15 cellular contexts compared by ENCODE assay signal in genomic region chr11:111606986-111607385, GRCh38.
"Had no signal": no experiment of that assay in that cellular context is flagged by ENCODE, and none has a peak within 500 bp of the region (broad histone marks: within the 10 kb centered on the region; RNA-seq: fewer than 3 reads in every experiment).

No MANE protein-coding gene starts in this region.

- H3K27me3 ChIP-seq: cardiac muscle cell, gastroesophageal sphincter, right atrium auricular region, spleen had no signal

- H3K36me3 ChIP-seq: cardiac muscle cell, gastroesophageal sphincter, lower lobe of right lung, right atrium auricular region, spleen had no signal

- ATAC-seq: activated CD8-positive, alpha-beta T cell treated with anti-CD3 and anti-CD28 coated beads, Interleukin-2, amount 10 ng/mL, durations not matched to agents 7 days and 5 days; gastroesophageal sphincter; lower lobe of right lung; stimulated activated memory B cell treated with anti-CD40 and anti-IgM and Interleukin-4, amounts not matched to agents 10 μg/mL and 1 μg/mL and 100 μg/mL, for 72 hours had no signal

- DNase-seq: activated CD4-positive, alpha-beta T cell treated with anti-CD3 and anti-CD28 coated beads for 4 hours; activated CD8-positive, alpha-beta T cell treated with anti-CD3 and anti-CD28 coated beads, Interleukin-2, amount 10 ng/mL, durations not matched to agents 7 days and 5 days; anterior cingulate cortex; effector CD4-positive, alpha-beta T cell; hippocampal formation; lower lobe of right lung; naive B cell; SK-N-SH; spleen; stimulated activated CD4-positive, alpha-beta T cell treated with anti-CD3 and anti-CD28 coated beads, Interleukin-1b, Interleukin-23, amount 100 ng/mL, for 48 hours; substantia nigra had no signal

- H3K4me3 ChIP-seq: cardiac muscle cell, gastroesophageal sphincter, lower lobe of right lung, right atrium auricular region, spleen had no signal

- H3K9ac ChIP-seq: SK-N-SH had no signal

- H3K27ac ChIP-seq: cardiac muscle cell, gastroesophageal sphincter, lower lobe of right lung, right atrium auricular region, spleen had no signal

- H3K4me2 ChIP-seq: SK-N-SH had no signal

- H3K9me3 ChIP-seq: gastroesophageal sphincter, lower lobe of right lung, right atrium auricular region, SK-N-SH, spleen had no signal

- H3K9me2 ChIP-seq: SK-N-SH had no signal
